13 cellular contexts compared by ENCODE assay signal in genomic region chr1:183032122-183032921, GRCh38. TPM values are rescaled to one million over a fixed set of nuclear protein-coding genes. Genes with fewer than 3 reads are reported as not detected.
DNase-seq lines count a peak whose midpoint lies in the region; ATAC-seq and TF ChIP-seq lines count a peak whose summit lies in the region.
"Had no signal": no experiment of that assay in that cellular context is flagged by ENCODE, and none has a peak within 500 bp of the region (broad histone marks: within the 10 kb centered on the region; RNA-seq: fewer than 3 reads in every experiment).

No MANE protein-coding gene starts in this region.

- H3K27ac ChIP-seq in gastroesophageal sphincter (peak overlapping the region; percentile 29 to 43 (median 32)), transverse colon (peak overlapping the region; percentile 0 to 51 (median 10))

- peaks cover 10 to 90% (median 12%) of the 10 kb centered on the region in 3 donors for H3K4me1 ChIP-seq in gastroesophageal sphincter
- H3K4me1 ChIP-seq in transverse colon, result peaks cover 4 to 48% (median 9%) of the 10 kb centered on the region in 4 donors

- no peaks in the 10 kb centered on the region for H3K9me3 ChIP-seq in gastroesophageal sphincter
- no peaks in the 10 kb centered on the region for H3K9me3 ChIP-seq in transverse colon
- H3K9me3 ChIP-seq: mucosa of descending colon had no signal

- TF ChIP-seq POLR2A in gastroesophageal sphincter (IDR thresholded peaks at IDR 0.05) (no peak), transverse colon (IDR thresholded peaks at IDR 0.05) (no peak)

- H3K36me3 ChIP-seq in gastroesophageal sphincter, result peaks cover 0 to 17% of the 10 kb centered on the region in 2 donors
- H3K36me3 ChIP-seq in transverse colon, result no peaks in the 10 kb centered on the region

- in situ Hi-C loops in transverse colon (cut with MboI; ENCODE audit: low pct_ligation_motif_present in 1 of 4, low pct_unique_long_range_greater_than_20kb in 1 of 4, low sequenced_read_pairs in 3 of 4) (no loop called here), KBM-7 (cut with MboI; ENCODE audit: low pct_unique_long_range_greater_than_20kb, low sequenced_read_pairs) (no loop called here)

- DNase-seq in left ventricle myocardium superior (no peak), Right ventricle myocardium superior (no peak), RKO (ENCODE audit: low spot score) (peak; percentile 43), transverse colon (no peak), KBM-7 (no peak)
- DNase-seq in stimulated activated naive CD4-positive, alpha-beta T cell (lab: John Stamatoyannopoulos, UW), result no peak
- DNase-seq: activated gamma-delta T cell, mucosa of descending colon, NCI-H2029, OCI-M1 had no signal

- WGBS in gastroesophageal sphincter (ENCODE audit: low coverage in 1 of 2), 2 donors, result 16 to 50% methylated on average over 3 to 5 of the region's 5 CpGs
- WGBS in transverse colon (ENCODE audit: low coverage in 1 of 2), 2 donors, result 55 to 74% methylated on average over 5 of the region's 5 CpGs

- no peak overlapping the region for H3K4me3 ChIP-seq in gastroesophageal sphincter
- no peak overlapping the region for H3K4me3 ChIP-seq in transverse colon
- H3K4me3 ChIP-seq: mucosa of descending colon, skin epidermis had no signal

- ATAC-seq in left ventricle myocardium superior (peak; percentile 19), Right ventricle myocardium superior (ENCODE audit: poor library complexity) (no peak), gastroesophageal sphincter (no peak), GM21515 (IDR thresholded peaks at IDR 0.05; ENCODE audit: unreplicated experiment) (no peak)
- ATAC-seq: mucosa of descending colon had no signal

- TF ChIP-seq CTCF in gastroesophageal sphincter (IDR thresholded peaks at IDR 0.05), result no peak
- no peak for TF ChIP-seq CTCF in transverse colon (IDR thresholded peaks at IDR 0.05)

- no peaks in the 10 kb centered on the region for H3K27me3 ChIP-seq in gastroesophageal sphincter
- no peaks in the 10 kb centered on the region for H3K27me3 ChIP-seq in transverse colon

- no peak for TF ChIP-seq EP300 in gastroesophageal sphincter (IDR thresholded peaks at IDR 0.05)
- TF ChIP-seq EP300 in transverse colon (IDR thresholded peaks at IDR 0.05; ENCODE audit: low read depth), result no peak

- intact Hi-C loops in left ventricle myocardium superior (cut with micrococcal nuclease) (no loop called here), Right ventricle myocardium superior (cut with DNase I) (no loop called here), transverse colon (cut with DNase I; ENCODE audit: low total_unique reads) (no loop called here)

RNA-seq across cellular contexts. Expression of gene LAMC1, which starts 9.1 kb away (rescaled TPM):
- total RNA-seq in left ventricle myocardium superior, result 98.7 TPM
- total RNA-seq in Right ventricle myocardium superior, result 87.5 TPM
- 100 to 1,000 TPM; 363 to 528 (median 514) TPM for total RNA-seq in gastroesophageal sphincter
- total RNA-seq in transverse colon, result 100 to 1,000 TPM in 3 of 4 donors, 10 to 100 TPM in 1; 77.7 to 633 (median 138) TPM
